Comparison of ENCODE assay signal across 12 cellular contexts in the genomic region with DNA sequence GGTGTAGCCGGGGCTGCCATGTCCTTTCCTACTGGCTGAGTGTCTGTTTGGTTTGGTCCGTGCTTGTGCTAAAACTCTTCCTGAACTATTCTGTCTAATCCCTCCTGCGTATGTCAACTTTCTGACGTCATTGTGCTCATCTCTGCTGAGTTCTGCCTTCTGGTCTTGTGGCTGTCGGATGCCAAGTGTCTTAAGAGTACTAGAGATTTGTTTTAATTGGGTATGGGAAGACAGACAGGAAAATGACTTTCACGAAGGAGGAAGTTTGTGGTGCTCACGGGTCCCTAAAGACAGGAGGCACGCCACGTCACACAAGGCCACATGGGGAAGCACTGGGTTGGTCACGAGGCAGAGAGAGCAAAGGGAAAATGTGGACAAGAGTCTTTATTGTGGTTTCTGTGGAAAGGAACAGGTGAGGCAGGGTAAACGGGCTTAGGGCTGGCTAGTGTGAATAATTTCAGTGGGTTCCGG. TPM values are rescaled to one million over a fixed set of nuclear protein-coding genes. Genes with fewer than 3 reads are reported as not detected.
A peak's percentile ranks its signal among the peaks of the same experiment; 100 is the strongest.
DNase-seq lines count a peak whose midpoint lies in the region; ATAC-seq and TF ChIP-seq lines count a peak whose summit lies in the region.
"Had no signal": no experiment of that assay in that cellular context is flagged by ENCODE, and none has a peak within 500 bp of the region (broad histone marks: within the 10 kb centered on the region; RNA-seq: fewer than 3 reads in every experiment).

No MANE protein-coding gene starts in this region.

- H3K27me3 ChIP-seq in left ventricle myocardium inferior (ENCODE audit: low read depth), result no peaks in the 10 kb centered on the region
- no peaks in the 10 kb centered on the region for H3K27me3 ChIP-seq in mesenchymal stem cell (ENCODE audit: control insufficient read depth in 1 of 2, insufficient read depth in 1 of 2, low read length in 2 of 2)

- H3K36me3 ChIP-seq in left ventricle myocardium inferior (no peaks in the 10 kb centered on the region), mesenchymal stem cell (ENCODE audit: control insufficient read depth in 1 of 2, insufficient read depth in 2 of 2, low read depth in 1 of 2, low read length in 2 of 2) (no peaks in the 10 kb centered on the region)

- no peak overlapping the region for H2BK12ac ChIP-seq in mesenchymal stem cell (ENCODE audit: low read length in 2 of 2)

- no peak overlapping the region for H2AFZ ChIP-seq in mesenchymal stem cell (ENCODE audit: low read depth, low read length)

- no peak overlapping the region for H2BK15ac ChIP-seq in mesenchymal stem cell (ENCODE audit: low read depth, poor library complexity, severe bottlenecking)

- H2BK120ac ChIP-seq in mesenchymal stem cell (ENCODE audit: low read depth, low read length), result no peak overlapping the region

- peak; percentile 53 for DNase-seq in left ventricle myocardium superior
- DNase-seq in left ventricle myocardium inferior, result no peak
- peak; percentile 73 for DNase-seq in UCSD-AML1 (lab: John Stamatoyannopoulos, UW; ENCODE audit: unreplicated experiment)
- peak; percentile 25 for DNase-seq in mesenchymal stem cell
- no peak for DNase-seq in posterior cingulate gyrus
- DNase-seq in Ammon's horn (ENCODE audit: low spot score), result no peak
- DNase-seq: NCI-H1048, nephron progenitor cell, T-helper 9 cell had no signal

- H3K4ac ChIP-seq in mesenchymal stem cell (ENCODE audit: low read depth in 1 of 2, low read length in 2 of 2), result no peak overlapping the region

- H3K4me1 ChIP-seq in left ventricle myocardium inferior, result peaks cover 21% of the 10 kb centered on the region
- H3K4me1 ChIP-seq in mesenchymal stem cell (ENCODE audit: control insufficient read depth, insufficient read depth, low read depth, low read length), result peaks cover 17% of the 10 kb centered on the region

- no peaks in the 10 kb centered on the region for H3K79me1 ChIP-seq in mesenchymal stem cell (replicated peaks; ENCODE audit: low read length, poor library complexity, severe bottlenecking)

- peak overlapping the region in 1 of 2 experiments; percentile 66 for H3K14ac ChIP-seq in mesenchymal stem cell (ENCODE audit: low read length in 2 of 2)

- no peak overlapping the region for H3K4me2 ChIP-seq in mesenchymal stem cell (ENCODE audit: low read length, poor library complexity, severe bottlenecking)

- H3K23ac ChIP-seq in mesenchymal stem cell (ENCODE audit: low read length in 2 of 2), result no peak overlapping the region

- intact Hi-C loops in left ventricle myocardium superior (cut with micrococcal nuclease), result no loop called here
- intact Hi-C loops in left ventricle myocardium inferior (cut with micrococcal nuclease), result no loop called here
- intact Hi-C loops in posterior cingulate gyrus (cut with DNase I), result no loop called here

- WGBS in mesenchymal stem cell, result 86% methylated on average over 12 of the region's 12 CpGs

- H3K9ac ChIP-seq in mesenchymal stem cell (ENCODE audit: low read length), result no peak overlapping the region

- H3K4me3 ChIP-seq in left ventricle myocardium inferior, result no peak overlapping the region
- no peak overlapping the region for H3K4me3 ChIP-seq in mesenchymal stem cell (ENCODE audit: insufficient read depth in 1 of 2, low read depth in 1 of 2, low read length in 2 of 2)

- no peaks in the 10 kb centered on the region for H3K9me3 ChIP-seq in left ventricle myocardium inferior (replicated peaks)
- H3K9me3 ChIP-seq in mesenchymal stem cell (ENCODE audit: control insufficient read depth, low read length), result no peaks in the 10 kb centered on the region

- H4K8ac ChIP-seq in mesenchymal stem cell (ENCODE audit: low read length), result no peak overlapping the region

- H3K27ac ChIP-seq in left ventricle myocardium inferior (replicated peaks), result no peak overlapping the region
- H3K27ac ChIP-seq in mesenchymal stem cell (ENCODE audit: low read length, poor library complexity, severe bottlenecking), result no peak overlapping the region

- no peak for TF ChIP-seq CTCF in left ventricle myocardium inferior (IDR thresholded peaks at IDR 0.05; ENCODE audit: borderline replicate concordance)

- H2BK5ac ChIP-seq in mesenchymal stem cell (ENCODE audit: low read depth, low read length, poor library complexity, severe bottlenecking), result no peak overlapping the region

- H4K91ac ChIP-seq in mesenchymal stem cell (ENCODE audit: low read length), result no peak overlapping the region

- no peak for ATAC-seq in left ventricle myocardium superior
- no peak for ATAC-seq in GM18517 (IDR thresholded peaks at IDR 0.05; ENCODE audit: unreplicated experiment)
- no peak for ATAC-seq in HG02610 (IDR thresholded peaks at IDR 0.05; ENCODE audit: unreplicated experiment)
- ATAC-seq: HCT116 had no signal

- no peak overlapping the region for H2AK5ac ChIP-seq in mesenchymal stem cell (ENCODE audit: low read length, severe bottlenecking)

- H3K18ac ChIP-seq in mesenchymal stem cell (ENCODE audit: low read depth in 1 of 2, low read length in 2 of 2), result no peak overlapping the region

RNA-seq across cellular contexts. Expression of gene NTSR2, which starts 31.9 kb away (rescaled TPM):
- not detected for total RNA-seq in left ventricle myocardium superior
- not detected for total RNA-seq in left ventricle myocardium inferior
- not detected for polyA plus RNA-seq in mesenchymal stem cell (2013, experiment 1 of 2)
- polyA plus RNA-seq in mesenchymal stem cell (2013, experiment 2 of 2), result not detected

RNA-seq across cellular contexts. Expression of gene LPIN1, which starts 44.6 kb away (rescaled TPM):
- total RNA-seq in left ventricle myocardium superior (61.5 TPM), left ventricle myocardium inferior (43.0 TPM)
- polyA plus RNA-seq in mesenchymal stem cell (2013, experiment 1 of 2), result 42.3 TPM
- 40.8 TPM for polyA plus RNA-seq in mesenchymal stem cell (2013, experiment 2 of 2)

Comparison
In these comparisons a context has a peak if more than half of its experiments do, and no peak if none do; other contexts are left out.
1. DNase-seq: peak in left ventricle myocardium superior (single experiment), UCSD-AML1 (single experiment) and mesenchymal stem cell (single experiment); none in left ventricle myocardium inferior (single experiment), posterior cingulate gyrus (0 of 10) and Ammon's horn (single experiment).